ENCODE assay signal across 21 cellular contexts in the genomic region with DNA sequence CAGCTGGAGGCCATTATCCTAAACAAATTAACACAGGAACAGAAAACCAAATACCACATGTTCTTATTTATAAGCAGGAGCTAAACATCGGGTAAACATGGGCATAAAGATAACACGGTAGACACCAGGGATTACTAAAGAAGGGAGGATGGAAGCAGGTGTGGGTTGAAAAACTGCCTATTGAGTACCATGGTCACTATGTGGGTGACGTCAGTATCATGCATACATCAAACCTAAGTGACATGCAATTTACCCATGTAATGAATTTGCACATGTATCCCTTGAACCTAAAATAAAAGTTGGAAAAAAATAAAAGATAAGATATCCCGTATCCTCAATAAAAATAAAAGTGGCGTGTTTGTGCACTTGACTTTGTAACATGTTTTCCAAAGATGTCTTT.
DNase-seq lines count a peak whose midpoint lies in the region; TF ChIP-seq lines count a peak whose summit lies in the region.
"Had no signal": no experiment of that assay in that cellular context is flagged by ENCODE, and none has a peak within 500 bp of the region (broad histone marks: within the 10 kb centered on the region; RNA-seq: fewer than 3 reads in every experiment).

No MANE protein-coding gene starts in this region.

- no peak overlapping the region for H3K4me3 ChIP-seq in CD4-positive, alpha-beta memory T cell (ENCODE audit: low read length in 2 of 2)
- H3K4me3 ChIP-seq in breast epithelium = peak overlapping the region in 1 of 3 donors; percentile 52
- no peak overlapping the region for H3K4me3 ChIP-seq in neutrophil (ENCODE audit: low read depth in 1 of 2, low read length in 1 of 2)
- no peak overlapping the region for H3K4me3 ChIP-seq in foreskin fibroblast (ENCODE audit: low read depth in 1 of 2, low read length in 2 of 2)
- H3K4me3 ChIP-seq: A549, GM23338 had no signal

- H3K4me1 Mint-ChIP-seq in activated T-cell treated with anti-CD3 and anti-CD28 coated beads, Interleukin-2, amount 50 U/mL, for 24 hours (ENCODE audit: low read depth) = peaks cover 17% of the 10 kb centered on the region
- H3K4me1 Mint-ChIP-seq in CD4-positive, alpha-beta memory T cell = peaks cover 27 to 41% (median 30%) of the 10 kb centered on the region in 4 donors

- peak overlapping the region; percentile 33 for H3K27ac ChIP-seq in CD4-positive, alpha-beta memory T cell (ENCODE audit: low read depth, low read length)
- H3K27ac ChIP-seq in breast epithelium (peak overlapping the region; percentile 85 to 92), neutrophil (peak overlapping the region; percentile 14)
- H3K27ac ChIP-seq: A549 had no signal

- TF ChIP-seq CTCF in breast epithelium (IDR thresholded peaks at IDR 0.05) = no peak
- no peak for TF ChIP-seq CTCF in neutrophil (IDR thresholded peaks at IDR 0.05)
- TF ChIP-seq CTCF in foreskin fibroblast (IDR thresholded peaks at IDR 0.05; ENCODE audit: low read depth, low read length) = no peak

- TF ChIP-seq POLR2A in breast epithelium (IDR thresholded peaks at IDR 0.05) = no peak

- no peaks in the 10 kb centered on the region for H3K27me3 ChIP-seq in CD4-positive, alpha-beta memory T cell (ENCODE audit: insufficient read depth, low read length)
- H3K27me3 ChIP-seq in breast epithelium (no peaks in the 10 kb centered on the region), neutrophil (no peaks in the 10 kb centered on the region)

- peaks cover 43% of the 10 kb centered on the region for H3K36me3 ChIP-seq in CD4-positive, alpha-beta memory T cell (ENCODE audit: insufficient read depth, low read length)
- H3K36me3 ChIP-seq in breast epithelium (no peaks in the 10 kb centered on the region), neutrophil (peaks cover 77% of the 10 kb centered on the region)

- DNase-seq in activated T-cell treated with anti-CD3 and anti-CD28 coated beads, Interleukin-2, amount 50 U/mL, for 24 hours = no peak
- no peak for DNase-seq in activated T-cell treated with anti-CD3 and anti-CD28 coated beads, Interleukin-2, amount 50 U/mL, for 1 hour
- DNase-seq in CD4-positive, alpha-beta memory T cell = no peak
- no peak for DNase-seq in breast epithelium (ENCODE audit: low spot score in 2 of 2)
- no peak for DNase-seq in NCI-H2227 (lab: John Stamatoyannopoulos, UW; ENCODE audit: unreplicated experiment)
- no peak for DNase-seq in foreskin fibroblast
- no peak for DNase-seq in occipital lobe (lab: John Stamatoyannopoulos, UW)
- DNase-seq: DMS79, Kasumi-1, MM.1S, NCI-H1092, NCI-H1436 treated with DMSO at 0.1 percent for 48 hours, NCI-H2029 treated with DMSO at 0.1 percent for 48 hours, NCI-H2171 treated with DMSO at 0.1 percent for 48 hours, NCI-H446 treated with DMSO at 0.1 percent for 48 hours, NCI-H774, RPMI8226, SHP77 treated with DMSO at 0.1 percent for 48 hours had no signal

- no peaks in the 10 kb centered on the region for H3K9me3 ChIP-seq in CD4-positive, alpha-beta memory T cell (ENCODE audit: control insufficient read depth in 1 of 2, low read length in 2 of 2)
- H3K9me3 ChIP-seq in breast epithelium = no peaks in the 10 kb centered on the region
- H3K9me3 ChIP-seq in neutrophil = no peaks in the 10 kb centered on the region
- H3K9me3 ChIP-seq: A549 had no signal

- peak overlapping the region; percentile 83 for H3K27ac Mint-ChIP-seq in activated T-cell treated with anti-CD3 and anti-CD28 coated beads, Interleukin-2, amount 50 U/mL, for 24 hours
- peak overlapping the region; percentile 82 to 97 (median 95) for H3K27ac Mint-ChIP-seq in CD4-positive, alpha-beta memory T cell
- H3K27ac Mint-ChIP-seq: GM23338 had no signal

- H3K36me3 Mint-ChIP-seq in activated T-cell treated with anti-CD3 and anti-CD28 coated beads, Interleukin-2, amount 50 U/mL, for 24 hours (ENCODE audit: low read depth) = peaks cover 96% of the 10 kb centered on the region
- H3K36me3 Mint-ChIP-seq in CD4-positive, alpha-beta memory T cell = peaks cover 44 to 80% of the 10 kb centered on the region in 2 donors

- peaks cover 4% of the 10 kb centered on the region for H3K4me1 ChIP-seq in CD4-positive, alpha-beta memory T cell (ENCODE audit: insufficient read depth, low read length)
- H3K4me1 ChIP-seq in breast epithelium (no peaks in the 10 kb centered on the region), neutrophil (ENCODE audit: control insufficient read depth in 1 of 2, insufficient read depth in 1 of 2, low read depth in 1 of 2, low read length in 1 of 2) (peaks cover 11 to 12% of the 10 kb centered on the region in 2 experiments)
- H3K4me1 ChIP-seq: A549 had no signal

- POLR2A ChIA-PET in CD4-positive, alpha-beta memory T cell (lab: Charles Lee; ENCODE audit: partially characterized antibody) = interaction anchor here (0.7 to 3.7 kb wide), 5 partner anchors 15 to 88 kb away, joined by 3 to 18 read pairs (median 4); a partner anchor contains a TSS

- intact Hi-C loops in CD4-positive, alpha-beta memory T cell (cut with micrococcal nuclease) = no loop called here
- intact Hi-C loops in breast epithelium (cut with DNase I; ENCODE audit: low total_unique reads) = no loop called here

- no peak overlapping the region for H3K4me3 Mint-ChIP-seq in activated T-cell treated with anti-CD3 and anti-CD28 coated beads, Interleukin-2, amount 50 U/mL, for 24 hours
- no peak overlapping the region for H3K4me3 Mint-ChIP-seq in CD4-positive, alpha-beta memory T cell
- H3K4me3 Mint-ChIP-seq: GM23338 had no signal

- CTCF ChIA-PET in CD4-positive, alpha-beta memory T cell (lab: Charles Lee; ENCODE audit: partially characterized antibody) = interaction anchor here (5.6 kb wide), 1 partner anchor 88 kb away, joined by 32 read pairs; a partner anchor contains a TSS

- no peaks in the 10 kb centered on the region for H3K27me3 Mint-ChIP-seq in activated T-cell treated with anti-CD3 and anti-CD28 coated beads, Interleukin-2, amount 50 U/mL, for 24 hours
- H3K27me3 Mint-ChIP-seq in CD4-positive, alpha-beta memory T cell = no peaks in the 10 kb centered on the region

- no peaks in the 10 kb centered on the region for H3K9me3 Mint-ChIP-seq in activated T-cell treated with anti-CD3 and anti-CD28 coated beads, Interleukin-2, amount 50 U/mL, for 24 hours
- no peaks in the 10 kb centered on the region for H3K9me3 Mint-ChIP-seq in CD4-positive, alpha-beta memory T cell
- H3K9me3 Mint-ChIP-seq: GM23338 had no signal

Comparison
In these comparisons a context has a peak if more than half of its experiments do, and no peak if none do; other contexts are left out.
1. H3K27ac ChIP-seq: peak in every context shown above with its lines; median percentile 88 in breast epithelium; 33 in CD4-positive, alpha-beta memory T cell; 14 in neutrophil.